25 cellular contexts compared by ENCODE assay signal in genomic region chr13:20637811-20638210, GRCh38.
"Had no signal": no experiment of that assay in that cellular context is flagged by ENCODE, and none has a peak within 500 bp of the region (broad histone marks: within the 10 kb centered on the region; RNA-seq: fewer than 3 reads in every experiment).

No MANE protein-coding gene starts in this region.

- DNase-seq: islet precursor cell; left ventricle myocardium inferior; mesendoderm; naive B cell; natural killer cell; nephron progenitor cell; ovary; retina; right cardiac atrium; stimulated activated CD4-positive, alpha-beta T cell treated with anti-CD3 and anti-CD28 coated beads, Interleukin-12 subunit alpha, Interleukin-12 subunit beta, amount 100 ng/mL, for 4 hours; stimulated activated CD4-positive, alpha-beta T cell treated with anti-CD3 and anti-CD28 coated beads, Interleukin-15, amount 100 ng/mL, for 24 hours; stimulated activated CD4-positive, alpha-beta T cell treated with anti-CD3 and anti-CD28 coated beads, Interleukin-2, amount 100 ng/mL, for 24 hours; stimulated activated CD4-positive, alpha-beta T cell treated with anti-CD3 and anti-CD28 coated beads, Interleukin-4, amount 100 ng/mL, for 1 hour; stimulated activated naive B cell treated with anti-CD40 and anti-IgM and Interleukin-4, amounts not matched to agents 10 μg/mL and 1 μg/mL and 100 μg/mL, for 72 hours; stimulated activated naive CD8-positive, alpha-beta T cell treated with anti-CD3 and anti-CD28 coated beads, Interleukin-15, Interleukin-2, amounts not matched to agents 100 U/mL and 50 U/mL, for 24 hours; tibial artery; trophoblast cell; upper lobe of right lung; uterus had no signal

- H3K27me3 ChIP-seq: neural progenitor cell, neutrophil, ovary, suprapubic skin, tibial artery, upper lobe of right lung, uterus had no signal

- H3K4me3 ChIP-seq: left ventricle myocardium inferior, lung, neural progenitor cell, ovary, skin epidermis, suprapubic skin, thoracic aorta, tibial artery, upper lobe of right lung, uterus had no signal

- H3K4me1 ChIP-seq: left ventricle myocardium inferior, neural progenitor cell, suprapubic skin, tibial artery, upper lobe of right lung, uterus had no signal

- H3K9ac ChIP-seq: neural progenitor cell had no signal

- H3K36me3 ChIP-seq: neural progenitor cell, neutrophil, ovary, suprapubic skin, uterus had no signal

- H3K4me2 ChIP-seq: neural progenitor cell had no signal

- H3K27ac ChIP-seq: left ventricle myocardium inferior, neural progenitor cell, neutrophil, ovary, skin epidermis, suprapubic skin, thoracic aorta, tibial artery, upper lobe of right lung, uterus had no signal

- H2AFZ ChIP-seq: neural progenitor cell had no signal

- H3K9me3 ChIP-seq: left ventricle myocardium inferior, neutrophil, ovary, suprapubic skin, thoracic aorta, tibial artery, upper lobe of right lung, uterus had no signal
